In the genomic region with DNA sequence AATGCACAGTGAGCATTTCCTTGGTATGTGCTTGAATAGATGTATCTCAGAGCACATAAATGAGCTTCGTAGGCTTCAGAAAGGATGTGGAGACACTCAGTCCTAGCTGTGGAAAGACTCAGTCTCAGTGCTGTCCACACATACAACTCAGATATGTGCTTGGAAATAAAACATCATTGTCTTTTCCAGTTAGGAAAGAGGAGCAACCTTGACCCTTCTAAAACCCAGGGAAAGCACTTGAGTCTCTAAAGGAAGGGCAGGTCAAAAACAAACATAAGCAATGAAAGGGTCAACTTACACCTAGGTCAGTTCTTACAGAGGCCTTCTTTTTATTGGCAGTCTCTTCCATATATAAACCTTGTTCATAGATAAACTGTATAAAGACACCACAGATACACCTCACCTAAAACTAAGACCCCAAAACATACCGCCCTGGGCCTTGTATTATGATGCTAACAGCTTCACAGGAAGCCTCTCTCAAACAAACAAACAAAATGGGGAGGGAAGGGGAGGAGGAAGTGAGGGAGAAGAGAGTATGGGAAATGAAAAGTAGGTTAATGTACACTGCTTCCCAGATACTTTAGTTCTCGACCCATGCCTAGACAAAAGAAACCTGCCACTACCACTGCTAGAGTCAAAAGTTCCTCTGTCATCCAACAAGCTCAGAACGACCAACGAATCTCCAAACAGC, we compare ENCODE assay signal across 2 cellular contexts.
TF ChIP-seq lines count a peak whose summit lies in the region.

No MANE protein-coding gene starts in this region.

TF ChIP-seq in GM23338, 12 proteins besides CTCF, POLR2A, EP300 and RAD21 (continues in another document):
- TF ChIP-seq ZNF114 (CRISPR knock-in tag; IDR thresholded peaks at IDR 0.05) (no peak), EZH2 (IDR thresholded peaks at IDR 0.05; ENCODE audit: low read depth, unreplicated experiment) (no peak), EZH2phosphoT487 (IDR thresholded peaks at IDR 0.05; ENCODE audit: unreplicated experiment) (no peak), JUNB (IDR thresholded peaks at IDR 0.05; ENCODE audit: unreplicated experiment) (no peak), NANOG (IDR thresholded peaks at IDR 0.05; ENCODE audit: borderline replicate concordance) (no peak), CREB1 (CRISPR knock-in tag; IDR thresholded peaks at IDR 0.05; ENCODE audit: low read depth) (no peak)
- TF ChIP-seq, protein P1, sequence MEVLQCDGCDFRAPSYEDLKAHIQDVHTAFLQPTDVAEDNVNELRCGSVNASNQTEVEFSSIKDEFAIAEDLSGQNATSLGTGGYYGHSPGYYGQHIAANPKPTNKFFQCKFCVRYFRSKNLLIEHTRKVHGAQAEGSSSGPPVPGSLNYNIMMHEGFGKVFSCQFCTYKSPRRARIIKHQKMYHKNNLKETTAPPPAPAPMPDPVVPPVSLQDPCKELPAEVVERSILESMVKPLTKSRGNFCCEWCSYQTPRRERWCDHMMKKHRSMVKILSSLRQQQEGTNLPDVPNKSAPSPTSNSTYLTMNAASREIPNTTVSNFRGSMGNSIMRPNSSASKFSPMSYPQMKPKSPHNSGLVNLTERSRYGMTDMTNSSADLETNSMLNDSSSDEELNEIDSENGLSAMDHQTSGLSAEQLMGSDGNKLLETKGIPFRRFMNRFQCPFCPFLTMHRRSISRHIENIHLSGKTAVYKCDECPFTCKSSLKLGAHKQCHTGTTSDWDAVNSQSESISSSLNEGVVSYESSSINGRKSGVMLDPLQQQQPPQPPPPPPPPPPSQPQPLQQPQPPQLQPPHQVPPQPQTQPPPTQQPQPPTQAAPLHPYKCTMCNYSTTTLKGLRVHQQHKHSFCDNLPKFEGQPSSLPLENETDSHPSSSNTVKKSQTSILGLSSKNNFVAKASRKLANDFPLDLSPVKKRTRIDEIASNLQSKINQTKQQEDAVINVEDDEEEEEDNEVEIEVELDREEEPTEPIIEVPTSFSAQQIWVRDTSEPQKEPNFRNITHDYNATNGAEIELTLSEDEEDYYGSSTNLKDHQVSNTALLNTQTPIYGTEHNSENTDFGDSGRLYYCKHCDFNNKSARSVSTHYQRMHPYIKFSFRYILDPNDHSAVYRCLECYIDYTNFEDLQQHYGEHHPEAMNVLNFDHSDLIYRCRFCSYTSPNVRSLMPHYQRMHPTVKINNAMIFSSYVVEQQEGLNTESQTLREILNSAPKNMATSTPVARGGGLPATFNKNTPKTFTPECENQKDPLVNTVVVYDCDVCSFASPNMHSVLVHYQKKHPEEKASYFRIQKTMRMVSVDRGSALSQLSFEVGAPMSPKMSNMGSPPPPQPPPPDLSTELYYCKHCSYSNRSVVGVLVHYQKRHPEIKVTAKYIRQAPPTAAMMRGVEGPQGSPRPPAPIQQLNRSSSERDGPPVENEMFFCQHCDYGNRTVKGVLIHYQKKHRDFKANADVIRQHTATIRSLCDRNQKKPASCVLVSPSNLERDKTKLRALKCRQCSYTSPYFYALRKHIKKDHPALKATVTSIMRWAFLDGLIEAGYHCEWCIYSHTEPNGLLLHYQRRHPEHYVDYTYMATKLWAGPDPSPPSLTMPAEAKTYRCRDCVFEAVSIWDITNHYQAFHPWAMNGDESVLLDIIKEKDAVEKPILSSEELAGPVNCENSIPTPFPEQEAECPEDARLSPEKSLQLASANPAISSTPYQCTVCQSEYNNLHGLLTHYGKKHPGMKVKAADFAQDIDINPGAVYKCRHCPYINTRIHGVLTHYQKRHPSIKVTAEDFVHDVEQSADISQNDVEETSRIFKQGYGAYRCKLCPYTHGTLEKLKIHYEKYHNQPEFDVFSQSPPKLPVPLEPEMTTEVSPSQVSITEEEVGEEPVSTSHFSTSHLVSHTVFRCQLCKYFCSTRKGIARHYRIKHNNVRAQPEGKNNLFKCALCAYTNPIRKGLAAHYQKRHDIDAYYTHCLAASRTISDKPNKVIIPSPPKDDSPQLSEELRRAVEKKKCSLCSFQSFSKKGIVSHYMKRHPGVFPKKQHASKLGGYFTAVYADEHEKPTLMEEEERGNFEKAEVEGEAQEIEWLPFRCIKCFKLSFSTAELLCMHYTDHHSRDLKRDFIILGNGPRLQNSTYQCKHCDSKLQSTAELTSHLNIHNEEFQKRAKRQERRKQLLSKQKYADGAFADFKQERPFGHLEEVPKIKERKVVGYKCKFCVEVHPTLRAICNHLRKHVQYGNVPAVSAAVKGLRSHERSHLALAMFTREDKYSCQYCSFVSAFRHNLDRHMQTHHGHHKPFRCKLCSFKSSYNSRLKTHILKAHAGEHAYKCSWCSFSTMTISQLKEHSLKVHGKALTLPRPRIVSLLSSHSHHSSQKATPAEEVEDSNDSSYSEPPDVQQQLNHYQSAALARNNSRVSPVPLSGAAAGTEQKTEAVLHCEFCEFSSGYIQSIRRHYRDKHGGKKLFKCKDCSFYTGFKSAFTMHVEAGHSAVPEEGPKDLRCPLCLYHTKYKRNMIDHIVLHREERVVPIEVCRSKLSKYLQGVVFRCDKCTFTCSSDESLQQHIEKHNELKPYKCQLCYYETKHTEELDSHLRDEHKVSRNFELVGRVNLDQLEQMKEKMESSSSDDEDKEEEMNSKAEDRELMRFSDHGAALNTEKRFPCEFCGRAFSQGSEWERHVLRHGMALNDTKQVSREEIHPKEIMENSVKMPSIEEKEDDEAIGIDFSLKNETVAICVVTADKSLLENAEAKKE (CRISPR knock-in tag; IDR thresholded peaks at IDR 0.05) = no peak
- TF ChIP-seq, protein P2, sequence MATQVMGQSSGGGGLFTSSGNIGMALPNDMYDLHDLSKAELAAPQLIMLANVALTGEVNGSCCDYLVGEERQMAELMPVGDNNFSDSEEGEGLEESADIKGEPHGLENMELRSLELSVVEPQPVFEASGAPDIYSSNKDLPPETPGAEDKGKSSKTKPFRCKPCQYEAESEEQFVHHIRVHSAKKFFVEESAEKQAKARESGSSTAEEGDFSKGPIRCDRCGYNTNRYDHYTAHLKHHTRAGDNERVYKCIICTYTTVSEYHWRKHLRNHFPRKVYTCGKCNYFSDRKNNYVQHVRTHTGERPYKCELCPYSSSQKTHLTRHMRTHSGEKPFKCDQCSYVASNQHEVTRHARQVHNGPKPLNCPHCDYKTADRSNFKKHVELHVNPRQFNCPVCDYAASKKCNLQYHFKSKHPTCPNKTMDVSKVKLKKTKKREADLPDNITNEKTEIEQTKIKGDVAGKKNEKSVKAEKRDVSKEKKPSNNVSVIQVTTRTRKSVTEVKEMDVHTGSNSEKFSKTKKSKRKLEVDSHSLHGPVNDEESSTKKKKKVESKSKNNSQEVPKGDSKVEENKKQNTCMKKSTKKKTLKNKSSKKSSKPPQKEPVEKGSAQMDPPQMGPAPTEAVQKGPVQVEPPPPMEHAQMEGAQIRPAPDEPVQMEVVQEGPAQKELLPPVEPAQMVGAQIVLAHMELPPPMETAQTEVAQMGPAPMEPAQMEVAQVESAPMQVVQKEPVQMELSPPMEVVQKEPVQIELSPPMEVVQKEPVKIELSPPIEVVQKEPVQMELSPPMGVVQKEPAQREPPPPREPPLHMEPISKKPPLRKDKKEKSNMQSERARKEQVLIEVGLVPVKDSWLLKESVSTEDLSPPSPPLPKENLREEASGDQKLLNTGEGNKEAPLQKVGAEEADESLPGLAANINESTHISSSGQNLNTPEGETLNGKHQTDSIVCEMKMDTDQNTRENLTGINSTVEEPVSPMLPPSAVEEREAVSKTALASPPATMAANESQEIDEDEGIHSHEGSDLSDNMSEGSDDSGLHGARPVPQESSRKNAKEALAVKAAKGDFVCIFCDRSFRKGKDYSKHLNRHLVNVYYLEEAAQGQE (IDR thresholded peaks at IDR 0.05; ENCODE audit: unreplicated experiment) = no peak

TF ChIP-seq in GM12878, 131 proteins besides CTCF, POLR2A, EP300 and RAD21:
- TF ChIP-seq SPI1 (IDR thresholded peaks at IDR 0.05; ENCODE audit: borderline replicate concordance, insufficient read depth, low read depth, low read length) = no peak
- no peak for TF ChIP-seq HDAC6 (IDR thresholded peaks at IDR 0.05; ENCODE audit: unreplicated experiment)
- no peak for TF ChIP-seq DPF2 (IDR thresholded peaks at IDR 0.05)
- TF ChIP-seq HCFC1 (IDR thresholded peaks at IDR 0.05; ENCODE audit: low read length) = no peak
- no peak for TF ChIP-seq IRF4 (IDR thresholded peaks at IDR 0.05; ENCODE audit: low read depth, low read length)
- no peak for TF ChIP-seq FOXM1 (IDR thresholded peaks at IDR 0.05; ENCODE audit: low read depth, low read length)
- TF ChIP-seq, protein P3, sequence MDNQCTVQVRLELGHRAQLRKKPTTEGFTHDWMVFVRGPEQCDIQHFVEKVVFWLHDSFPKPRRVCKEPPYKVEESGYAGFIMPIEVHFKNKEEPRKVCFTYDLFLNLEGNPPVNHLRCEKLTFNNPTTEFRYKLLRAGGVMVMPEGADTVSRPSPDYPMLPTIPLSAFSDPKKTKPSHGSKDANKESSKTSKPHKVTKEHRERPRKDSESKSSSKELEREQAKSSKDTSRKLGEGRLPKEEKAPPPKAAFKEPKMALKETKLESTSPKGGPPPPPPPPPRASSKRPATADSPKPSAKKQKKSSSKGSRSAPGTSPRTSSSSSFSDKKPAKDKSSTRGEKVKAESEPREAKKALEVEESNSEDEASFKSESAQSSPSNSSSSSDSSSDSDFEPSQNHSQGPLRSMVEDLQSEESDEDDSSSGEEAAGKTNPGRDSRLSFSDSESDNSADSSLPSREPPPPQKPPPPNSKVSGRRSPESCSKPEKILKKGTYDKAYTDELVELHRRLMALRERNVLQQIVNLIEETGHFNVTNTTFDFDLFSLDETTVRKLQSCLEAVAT (IDR thresholded peaks at IDR 0.05) = no peak
- TF ChIP-seq, protein P4, sequence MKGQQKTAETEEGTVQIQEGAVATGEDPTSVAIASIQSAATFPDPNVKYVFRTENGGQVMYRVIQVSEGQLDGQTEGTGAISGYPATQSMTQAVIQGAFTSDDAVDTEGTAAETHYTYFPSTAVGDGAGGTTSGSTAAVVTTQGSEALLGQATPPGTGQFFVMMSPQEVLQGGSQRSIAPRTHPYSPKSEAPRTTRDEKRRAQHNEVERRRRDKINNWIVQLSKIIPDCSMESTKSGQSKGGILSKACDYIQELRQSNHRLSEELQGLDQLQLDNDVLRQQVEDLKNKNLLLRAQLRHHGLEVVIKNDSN (IDR thresholded peaks at IDR 0.05; ENCODE audit: borderline replicate concordance, extremely low read length, insufficient read depth, low read depth, low read length) = no peak
- TF ChIP-seq, protein P5, sequence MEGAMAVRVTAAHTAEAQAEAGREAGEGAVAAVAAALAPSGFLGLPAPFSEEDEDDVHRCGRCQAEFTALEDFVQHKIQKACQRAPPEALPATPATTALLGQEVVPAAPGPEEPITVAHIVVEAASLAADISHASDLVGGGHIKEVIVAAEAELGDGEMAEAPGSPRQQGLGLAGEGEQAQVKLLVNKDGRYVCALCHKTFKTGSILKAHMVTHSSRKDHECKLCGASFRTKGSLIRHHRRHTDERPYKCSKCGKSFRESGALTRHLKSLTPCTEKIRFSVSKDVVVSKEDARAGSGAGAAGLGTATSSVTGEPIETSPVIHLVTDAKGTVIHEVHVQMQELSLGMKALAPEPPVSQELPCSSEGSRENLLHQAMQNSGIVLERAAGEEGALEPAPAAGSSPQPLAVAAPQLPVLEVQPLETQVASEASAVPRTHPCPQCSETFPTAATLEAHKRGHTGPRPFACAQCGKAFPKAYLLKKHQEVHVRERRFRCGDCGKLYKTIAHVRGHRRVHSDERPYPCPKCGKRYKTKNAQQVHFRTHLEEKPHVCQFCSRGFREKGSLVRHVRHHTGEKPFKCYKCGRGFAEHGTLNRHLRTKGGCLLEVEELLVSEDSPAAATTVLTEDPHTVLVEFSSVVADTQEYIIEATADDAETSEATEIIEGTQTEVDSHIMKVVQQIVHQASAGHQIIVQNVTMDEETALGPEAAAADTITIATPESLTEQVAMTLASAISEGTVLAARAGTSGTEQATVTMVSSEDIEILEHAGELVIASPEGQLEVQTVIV (IDR thresholded peaks at IDR 0.05; ENCODE audit: borderline replicate concordance, partially characterized antibody) = no peak
- TF ChIP-seq MYC (IDR thresholded peaks at IDR 0.05; ENCODE audit: insufficient read depth, insufficient read length, insufficient replicate concordance, low read length, severe bottlenecking) = no peak
- no peak for TF ChIP-seq GATAD2B (conservative IDR thresholded peaks at IDR 0.05; ENCODE audit: low read depth)
- TF ChIP-seq NFYA (IDR thresholded peaks at IDR 0.05; ENCODE audit: borderline replicate concordance, low read depth, low read length) = no peak
- TF ChIP-seq NR2C1 (IDR thresholded peaks at IDR 0.05) = no peak
- TF ChIP-seq, protein P6, sequence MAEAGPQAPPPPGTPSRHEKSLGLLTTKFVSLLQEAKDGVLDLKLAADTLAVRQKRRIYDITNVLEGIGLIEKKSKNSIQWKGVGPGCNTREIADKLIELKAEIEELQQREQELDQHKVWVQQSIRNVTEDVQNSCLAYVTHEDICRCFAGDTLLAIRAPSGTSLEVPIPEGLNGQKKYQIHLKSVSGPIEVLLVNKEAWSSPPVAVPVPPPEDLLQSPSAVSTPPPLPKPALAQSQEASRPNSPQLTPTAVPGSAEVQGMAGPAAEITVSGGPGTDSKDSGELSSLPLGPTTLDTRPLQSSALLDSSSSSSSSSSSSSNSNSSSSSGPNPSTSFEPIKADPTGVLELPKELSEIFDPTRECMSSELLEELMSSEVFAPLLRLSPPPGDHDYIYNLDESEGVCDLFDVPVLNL (IDR thresholded peaks at IDR 0.05; ENCODE audit: low read depth, low read length) = no peak
- no peak for TF ChIP-seq PML (IDR thresholded peaks at IDR 0.05; ENCODE audit: low read length)
- no peak for TF ChIP-seq RELA (IDR thresholded peaks at IDR 0.05; ENCODE audit: borderline replicate concordance, partially characterized antibody)
- TF ChIP-seq, protein P7, sequence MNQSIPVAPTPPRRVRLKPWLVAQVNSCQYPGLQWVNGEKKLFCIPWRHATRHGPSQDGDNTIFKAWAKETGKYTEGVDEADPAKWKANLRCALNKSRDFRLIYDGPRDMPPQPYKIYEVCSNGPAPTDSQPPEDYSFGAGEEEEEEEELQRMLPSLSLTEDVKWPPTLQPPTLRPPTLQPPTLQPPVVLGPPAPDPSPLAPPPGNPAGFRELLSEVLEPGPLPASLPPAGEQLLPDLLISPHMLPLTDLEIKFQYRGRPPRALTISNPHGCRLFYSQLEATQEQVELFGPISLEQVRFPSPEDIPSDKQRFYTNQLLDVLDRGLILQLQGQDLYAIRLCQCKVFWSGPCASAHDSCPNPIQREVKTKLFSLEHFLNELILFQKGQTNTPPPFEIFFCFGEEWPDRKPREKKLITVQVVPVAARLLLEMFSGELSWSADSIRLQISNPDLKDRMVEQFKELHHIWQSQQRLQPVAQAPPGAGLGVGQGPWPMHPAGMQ (IDR thresholded peaks at IDR 0.05; ENCODE audit: borderline replicate concordance) = no peak
- TF ChIP-seq CBX3 (IDR thresholded peaks at IDR 0.05; ENCODE audit: borderline replicate concordance, low read depth) = no peak
- no peak for TF ChIP-seq NFIC (IDR thresholded peaks at IDR 0.05; ENCODE audit: low read depth, low read length)
- no peak for TF ChIP-seq MEF2B (IDR thresholded peaks at IDR 0.05; ENCODE audit: partially characterized antibody, poor library complexity, severe bottlenecking)
